In the genomic region with DNA sequence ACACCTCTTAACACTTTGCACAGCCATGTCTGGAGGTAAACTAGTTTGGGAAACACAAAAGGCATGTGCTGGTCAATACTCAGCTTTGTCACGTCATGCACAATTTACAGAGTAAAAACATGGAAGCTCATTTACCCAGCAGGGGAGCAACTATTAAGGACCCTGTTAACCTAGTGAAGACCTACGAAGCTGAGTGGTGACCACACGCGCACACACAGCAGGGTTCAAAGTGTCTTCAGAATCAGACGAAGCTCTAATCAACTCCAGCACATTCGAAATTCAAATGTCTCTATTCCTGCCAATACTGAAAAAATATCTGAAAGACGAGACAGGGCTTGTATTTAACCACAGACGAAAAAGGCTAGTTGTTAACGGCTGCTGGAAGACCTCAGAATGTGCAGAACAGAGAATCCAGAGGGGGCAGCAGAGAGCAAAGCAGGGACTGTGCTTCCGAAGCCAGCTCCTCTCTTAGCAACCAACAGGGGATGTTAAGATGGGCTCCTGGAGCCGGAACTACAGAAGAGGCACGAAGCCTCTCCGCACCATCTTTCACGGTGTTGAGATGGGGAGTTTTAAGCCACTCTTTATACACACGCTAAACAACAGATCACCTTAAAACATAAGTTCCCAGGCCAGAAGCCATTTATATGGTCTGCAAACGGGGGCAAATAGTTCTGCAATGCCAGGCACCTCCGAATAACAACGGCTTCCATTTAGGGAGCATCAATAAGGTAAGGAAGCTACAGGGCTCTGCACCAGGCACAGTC, we compare ENCODE assay signal across 8 cellular contexts. TPM values are rescaled to one million over a fixed set of nuclear protein-coding genes. Genes with fewer than 3 reads are reported as not detected.
DNase-seq lines count a peak whose midpoint lies in the region; ATAC-seq and TF ChIP-seq lines count a peak whose summit lies in the region.

No MANE protein-coding gene starts in this region.

- no peaks in the 10 kb centered on the region for H3K9me2 ChIP-seq in Karpas-422 (replicated peaks; ENCODE audit: insufficient read depth, low read length)

- peaks cover 9% of the 10 kb centered on the region for H3K4me1 Mint-ChIP-seq in activated T-cell treated with anti-CD3 and anti-CD28 coated beads, Interleukin-2, amount 50 U/mL, for 72 hours (ENCODE audit: low read depth)
- peaks cover 15 to 16% of the 10 kb centered on the region in 2 donors for H3K4me1 Mint-ChIP-seq in natural killer cell treated with Interleukin-12 subunit alpha and Interleukin-12 subunit beta and Interleukin-15 and Interleukin-18, amount 100 ng/mL, for 72 hours (ENCODE audit: low read depth in 2 of 2)
- peaks cover 8 to 15% of the 10 kb centered on the region in 2 donors for H3K4me1 Mint-ChIP-seq in stimulated activated naive B cell treated with anti-CD40 and anti-IgM and Interleukin-4, amounts not matched to agents 10 μg/mL and 1 μg/mL and 100 μg/mL, for 72 hours

- TF ChIP-seq POLR2A in Peyer's patch (IDR thresholded peaks at IDR 0.05): no peak

- peak overlapping the region; percentile 77 to 81 for H3K4me3 Mint-ChIP-seq in activated T-cell treated with anti-CD3 and anti-CD28 coated beads, Interleukin-2, amount 50 U/mL, for 72 hours
- peak overlapping the region; percentile 32 for H3K4me3 Mint-ChIP-seq in natural killer cell treated with Interleukin-12 subunit alpha and Interleukin-12 subunit beta and Interleukin-15 and Interleukin-18, amount 100 ng/mL, for 72 hours
- peak overlapping the region; percentile 72 to 74 for H3K4me3 Mint-ChIP-seq in stimulated activated naive B cell treated with anti-CD40 and anti-IgM and Interleukin-4, amounts not matched to agents 10 μg/mL and 1 μg/mL and 100 μg/mL, for 72 hours

- peak; percentile 76 to 92 (median 84) for TF ChIP-seq CTCF in Peyer's patch (IDR thresholded peaks at IDR 0.05)
- TF ChIP-seq CTCF in fibroblast of mammary gland (conservative IDR thresholded peaks at IDR 0.05; ENCODE audit: control insufficient read depth, insufficient read depth, low read depth, low read length): peak; percentile 98

- peak overlapping the region; percentile 44 for H2AFZ ChIP-seq in Karpas-422 (ENCODE audit: low read length)

- no peaks in the 10 kb centered on the region for H3K9me3 Mint-ChIP-seq in activated T-cell treated with anti-CD3 and anti-CD28 coated beads, Interleukin-2, amount 50 U/mL, for 72 hours
- H3K9me3 Mint-ChIP-seq in natural killer cell treated with Interleukin-12 subunit alpha and Interleukin-12 subunit beta and Interleukin-15 and Interleukin-18, amount 100 ng/mL, for 72 hours: no peaks in the 10 kb centered on the region
- no peaks in the 10 kb centered on the region for H3K9me3 Mint-ChIP-seq in stimulated activated naive B cell treated with anti-CD40 and anti-IgM and Interleukin-4, amounts not matched to agents 10 μg/mL and 1 μg/mL and 100 μg/mL, for 72 hours

- ATAC-seq in GM21619 (IDR thresholded peaks at IDR 0.05; ENCODE audit: unreplicated experiment): peak; percentile 87
- ATAC-seq in activated T-cell treated with anti-CD3 and anti-CD28 coated beads, Interleukin-2, amount 50 U/mL, for 72 hours (replicated peaks in 1 of 2): peak; percentile 99 to 100
- ATAC-seq in natural killer cell treated with Interleukin-12 subunit alpha and Interleukin-12 subunit beta and Interleukin-15 and Interleukin-18, amount 100 ng/mL, for 72 hours: peak; percentile 87 to 91
- peak; percentile 100 for ATAC-seq in stimulated activated naive B cell treated with anti-CD40 and anti-IgM and Interleukin-4, amounts not matched to agents 10 μg/mL and 1 μg/mL and 100 μg/mL, for 72 hours (replicated peaks)

- H3K36me3 ChIP-seq in Karpas-422 (ENCODE audit: insufficient read depth, low read length) (no peaks in the 10 kb centered on the region), Peyer's patch (no peaks in the 10 kb centered on the region)

- H3K36me3 Mint-ChIP-seq in activated T-cell treated with anti-CD3 and anti-CD28 coated beads, Interleukin-2, amount 50 U/mL, for 72 hours (ENCODE audit: insufficient read depth in 2 of 2): no peaks in the 10 kb centered on the region
- H3K36me3 Mint-ChIP-seq in natural killer cell treated with Interleukin-12 subunit alpha and Interleukin-12 subunit beta and Interleukin-15 and Interleukin-18, amount 100 ng/mL, for 72 hours: no peaks in the 10 kb centered on the region
- peaks cover 0 to 1% of the 10 kb centered on the region in 2 donors for H3K36me3 Mint-ChIP-seq in stimulated activated naive B cell treated with anti-CD40 and anti-IgM and Interleukin-4, amounts not matched to agents 10 μg/mL and 1 μg/mL and 100 μg/mL, for 72 hours

- H3K4me2 ChIP-seq in Karpas-422 (ENCODE audit: low read depth, low read length, poor library complexity, severe bottlenecking): peak overlapping the region; percentile 40

- H3K4me1 ChIP-seq in Karpas-422 (ENCODE audit: low read length) (peaks cover 5% of the 10 kb centered on the region), Peyer's patch (peaks cover 0 to 9% (median 0%) of the 10 kb centered on the region in 4 donors)

- DNase-seq in Caki2 (ENCODE audit: low read depth): peak; percentile 60
- peak; percentile 94 for DNase-seq in Karpas-422
- peak; percentile 61 to 91 (median 72) for DNase-seq in Peyer's patch
- peak; percentile 85 to 87 for DNase-seq in activated T-cell treated with anti-CD3 and anti-CD28 coated beads, Interleukin-2, amount 50 U/mL, for 72 hours
- DNase-seq in fibroblast of mammary gland (ENCODE audit: low read depth): peak; percentile 86
- peak; percentile 85 for DNase-seq in natural killer cell treated with Interleukin-12 subunit alpha and Interleukin-12 subunit beta and Interleukin-15 and Interleukin-18, amount 100 ng/mL, for 72 hours (ENCODE audit: low spot score)
- peak; percentile 67 for DNase-seq in stimulated activated naive B cell treated with anti-CD40 and anti-IgM and Interleukin-4, amounts not matched to agents 10 μg/mL and 1 μg/mL and 100 μg/mL, for 72 hours

- H3K27me3 Mint-ChIP-seq in activated T-cell treated with anti-CD3 and anti-CD28 coated beads, Interleukin-2, amount 50 U/mL, for 72 hours (ENCODE audit: low read depth): no peaks in the 10 kb centered on the region
- no peaks in the 10 kb centered on the region for H3K27me3 Mint-ChIP-seq in natural killer cell treated with Interleukin-12 subunit alpha and Interleukin-12 subunit beta and Interleukin-15 and Interleukin-18, amount 100 ng/mL, for 72 hours
- H3K27me3 Mint-ChIP-seq in stimulated activated naive B cell treated with anti-CD40 and anti-IgM and Interleukin-4, amounts not matched to agents 10 μg/mL and 1 μg/mL and 100 μg/mL, for 72 hours: peaks cover 18 to 23% of the 10 kb centered on the region in 2 donors

- no peak overlapping the region; the same call in 1 of the 2 replicates for H3K4me3 ChIP-seq in Karpas-422 (ENCODE audit: low read length)
- no peak overlapping the region for H3K4me3 ChIP-seq in Peyer's patch
- peak overlapping the region; percentile 11 for H3K4me3 ChIP-seq in fibroblast of mammary gland (ENCODE audit: control insufficient read depth, low read depth, low read length)

- no peak overlapping the region for H3K9ac ChIP-seq in Karpas-422 (ENCODE audit: low read length)

- H3K9me3 ChIP-seq in Karpas-422 (ENCODE audit: low read length) (no peaks in the 10 kb centered on the region), Peyer's patch (no peaks in the 10 kb centered on the region)

- H3K27me3 ChIP-seq in Karpas-422 (ENCODE audit: low read length) (no peaks in the 10 kb centered on the region), Peyer's patch (no peaks in the 10 kb centered on the region)

- no peak overlapping the region for H3K27ac Mint-ChIP-seq in activated T-cell treated with anti-CD3 and anti-CD28 coated beads, Interleukin-2, amount 50 U/mL, for 72 hours
- H3K27ac Mint-ChIP-seq in natural killer cell treated with Interleukin-12 subunit alpha and Interleukin-12 subunit beta and Interleukin-15 and Interleukin-18, amount 100 ng/mL, for 72 hours: no peak overlapping the region
- peak overlapping the region; percentile 9 for H3K27ac Mint-ChIP-seq in stimulated activated naive B cell treated with anti-CD40 and anti-IgM and Interleukin-4, amounts not matched to agents 10 μg/mL and 1 μg/mL and 100 μg/mL, for 72 hours

- no peaks in the 10 kb centered on the region for H4K20me1 ChIP-seq in Karpas-422 (ENCODE audit: insufficient read depth, low read depth, low read length)

- no peak overlapping the region for H3K27ac ChIP-seq in Karpas-422 (ENCODE audit: low read length)
- no peak overlapping the region for H3K27ac ChIP-seq in Peyer's patch

- in situ Hi-C loops in Caki2 (cut with HindIII; ENCODE audit: low pct_unique_long_range_greater_than_20kb, low sequenced_read_pairs): no loop called here

- no peaks in the 10 kb centered on the region for H3K79me2 ChIP-seq in Karpas-422 (ENCODE audit: low read length)

RNA-seq across cellular contexts. Expression of a gene that starts 45.7 kb away (rescaled TPM):
- 14.3 and 16.2 TPM in 2 replicates for total RNA-seq in Caki2 (2014; rRNA removed; shearing (Covaris generic); ENCODE audit: low replicate concordance)
- 0.25 and 0.71 TPM in 2 replicates for total RNA-seq in Karpas-422 (2014; rRNA removed; shearing (Covaris generic); ENCODE audit: low replicate concordance)
- 100 to 1,000 TPM in 2 of 4 donors, 10 to 100 TPM in 2; 33.8 to 116 (median 101) TPM for total RNA-seq in Peyer's patch
- total RNA-seq in activated T-cell treated with anti-CD3 and anti-CD28 coated beads, Interleukin-2, amount 50 U/mL, for 72 hours: 1 to 10 TPM; 3.7 to 3.9 TPM
- total RNA-seq in natural killer cell treated with Interleukin-12 subunit alpha and Interleukin-12 subunit beta and Interleukin-15 and Interleukin-18, amount 100 ng/mL, for 72 hours: 1 to 10 TPM; 1.2 to 2.2 TPM

RNA-seq across cellular contexts. Expression of a gene that starts 46.4 kb away (rescaled TPM):
- 46.9 and 68.3 TPM in 2 replicates for total RNA-seq in Caki2 (2014; rRNA removed; shearing (Covaris generic); ENCODE audit: low replicate concordance)
- total RNA-seq in Karpas-422 (2014; rRNA removed; shearing (Covaris generic); ENCODE audit: low replicate concordance): 19.7 and 21.1 TPM in 2 replicates
- 10 to 100 TPM in 2 of 4 donors, 1 to 10 TPM in 2; 4.9 to 15.7 (median 11.3) TPM for total RNA-seq in Peyer's patch
- total RNA-seq in activated T-cell treated with anti-CD3 and anti-CD28 coated beads, Interleukin-2, amount 50 U/mL, for 72 hours: 10 to 100 TPM; 82.4 to 90.6 TPM
- 10 to 100 TPM; 43.8 to 49.7 TPM for total RNA-seq in natural killer cell treated with Interleukin-12 subunit alpha and Interleukin-12 subunit beta and Interleukin-15 and Interleukin-18, amount 100 ng/mL, for 72 hours
